ENCODE assay signal across 8 cellular contexts in the genomic region with DNA sequence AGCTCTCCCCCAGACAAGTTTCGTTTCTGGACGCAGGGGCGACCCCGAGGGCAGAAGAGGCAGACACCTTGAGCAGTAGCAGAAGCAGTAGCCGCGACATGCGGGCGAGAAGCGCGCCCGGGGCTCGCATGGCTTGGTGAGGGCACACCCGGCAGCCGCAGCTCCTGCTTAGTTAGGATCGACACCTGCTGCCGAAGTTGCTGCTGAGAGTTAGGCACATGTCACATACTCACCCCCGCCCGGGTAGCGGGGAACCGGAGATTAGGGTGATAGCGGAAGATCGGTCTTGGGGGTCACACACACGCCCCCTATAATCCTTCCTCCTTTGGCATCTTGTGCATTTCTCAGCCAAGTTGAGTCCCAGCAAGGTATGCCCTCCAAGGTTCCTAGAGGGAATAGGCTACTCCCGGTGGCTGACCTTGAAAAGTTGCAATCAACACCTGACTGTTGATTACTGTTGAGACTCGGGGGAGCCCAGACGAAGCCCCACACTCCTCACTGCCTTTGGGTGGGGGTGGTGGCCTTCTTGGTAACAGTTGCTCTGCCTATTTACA. TPM values are rescaled to one million over a fixed set of nuclear protein-coding genes. Genes with fewer than 3 reads are reported as not detected.
DNase-seq lines count a peak whose midpoint lies in the region; ATAC-seq and TF ChIP-seq lines count a peak whose summit lies in the region.

No MANE protein-coding gene starts in this region.

- H3K4me3 ChIP-seq in esophagus (ENCODE audit: low read depth in 1 of 2, low read length in 2 of 2) (peak overlapping the region; percentile 61 to 67), aorta (ENCODE audit: low read length in 2 of 2) (peak overlapping the region; percentile 14 to 68)

- H3K36me3 ChIP-seq in esophagus (ENCODE audit: control insufficient read depth in 2 of 2, insufficient read depth in 2 of 2, low read length in 1 of 2) (no peaks in the 10 kb centered on the region), aorta (ENCODE audit: control insufficient read depth in 1 of 2, insufficient read depth in 2 of 2, low read length in 1 of 2) (no peaks in the 10 kb centered on the region)

- WGBS in esophagus, 2 donors = 1% methylated on average over 26 of the region's 26 CpGs
- WGBS in aorta, 2 donors = 1% methylated on average over 26 of the region's 26 CpGs

- no peak for TF ChIP-seq CTCF in WTC11 (IDR thresholded peaks at IDR 0.05)

- H3K4me1 Mint-ChIP-seq in WTC11 = peaks cover 32% of the 10 kb centered on the region
- peaks cover 6 to 20% (median 18%) of the 10 kb centered on the region in 4 donors for H3K4me1 Mint-ChIP-seq in naive thymus-derived CD8-positive, alpha-beta T cell

- H3K27ac ChIP-seq in esophagus (ENCODE audit: low read depth in 2 of 2, low read length in 1 of 2) (peak overlapping the region in 1 of 2 donors; percentile 79), aorta (ENCODE audit: low read depth in 1 of 2, low read length in 2 of 2) (no peak overlapping the region)

- H3K4me1 ChIP-seq in esophagus (ENCODE audit: control insufficient read depth in 2 of 2, insufficient read depth in 2 of 2, low read length in 1 of 2) (peaks cover 4 to 7% of the 10 kb centered on the region in 2 donors), aorta (ENCODE audit: control insufficient read depth in 1 of 2, insufficient read depth in 2 of 2, low read length in 2 of 2) (no peaks in the 10 kb centered on the region)

- DNase-seq in activated CD4-positive, CD25-positive, alpha-beta regulatory T cell (lab: John Stamatoyannopoulos, UW) = no peak
- DNase-seq in WTC11 (ENCODE audit: low spot score) (peak; percentile 41), aorta (peak in 1 of 2 donors; percentile 74)
- peak in 2 of 10 donors; percentile 21 to 24 for DNase-seq in naive thymus-derived CD8-positive, alpha-beta T cell
- DNase-seq in NK-92 treated with Interleukin-12 subunit alpha and Interleukin-12 subunit beta, amount 100 ng/mL, for 24 hours (lab: John Stamatoyannopoulos, UW) = no peak

- intact Hi-C loops in aorta (cut with DNase I) = loop anchor here in 1 of 2 donors (5.0 kb wide), 1 partner anchor 53 kb away; no protein-coding TSS in a partner anchor

- H3K27me3 ChIP-seq in esophagus (ENCODE audit: control insufficient read depth in 1 of 2, insufficient read depth in 2 of 2, low read length in 2 of 2) = no peaks in the 10 kb centered on the region
- H3K27me3 ChIP-seq in aorta (ENCODE audit: control insufficient read depth in 1 of 2, insufficient read depth in 2 of 2, low read length in 1 of 2) = no peaks in the 10 kb centered on the region

- peaks cover 8% of the 10 kb centered on the region; the same call in 1 of the 2 replicates for H3K36me3 Mint-ChIP-seq in WTC11
- H3K36me3 Mint-ChIP-seq in naive thymus-derived CD8-positive, alpha-beta T cell = peaks cover 0 to 8% (median 2%) of the 10 kb centered on the region in 3 donors

- peak overlapping the region; percentile 93 for H3K27ac Mint-ChIP-seq in WTC11
- H3K27ac Mint-ChIP-seq in naive thymus-derived CD8-positive, alpha-beta T cell = peak overlapping the region in 4 of 10 donors; percentile 5 to 28 (median 17)

- peaks cover 3% of the 10 kb centered on the region; the same call in 1 of the 2 replicates for H3K9me3 Mint-ChIP-seq in WTC11
- H3K9me3 Mint-ChIP-seq in naive thymus-derived CD8-positive, alpha-beta T cell = peaks cover 0 to 4% (median 0%) of the 10 kb centered on the region in 9 donors

- peak; percentile 17 to 24 for ATAC-seq in activated CD4-positive, CD25-positive, alpha-beta regulatory T cell treated with anti-CD3 and anti-CD28 coated beads, Interleukin-2, amount 50 U/mL, for 24 hours
- ATAC-seq in HG03064 (IDR thresholded peaks at IDR 0.05; ENCODE audit: low read depth, unreplicated experiment) (peak; percentile 40), WTC11 (peak; percentile 15), aorta (ENCODE audit: low FRiP score) (peak; percentile 53)
- ATAC-seq in naive thymus-derived CD8-positive, alpha-beta T cell = peak; percentile 59 to 62

- CTCF ChIA-PET in WTC11 (lab: Charles Lee) = interaction anchor here (1.2 to 2.8 kb wide), 3 partner anchors 20 to 27 kb away, joined by 4 to 19 read pairs (median 5); no protein-coding TSS in a partner anchor

- POLR2A ChIA-PET in WTC11 (lab: Charles Lee) = interaction anchor here (1.0 kb wide), 1 partner anchor 503 kb away, joined by 3 read pairs; no protein-coding TSS in a partner anchor
- POLR2A ChIA-PET in naive thymus-derived CD8-positive, alpha-beta T cell (lab: Charles Lee) = no interaction called here

- no peaks in the 10 kb centered on the region for H3K9me3 ChIP-seq in esophagus (ENCODE audit: control insufficient read depth in 2 of 2, insufficient read depth in 1 of 2, low read depth in 1 of 2, low read length in 1 of 2)
- H3K9me3 ChIP-seq in aorta (ENCODE audit: control insufficient read depth, low read length) = no peaks in the 10 kb centered on the region

- peaks cover 23% of the 10 kb centered on the region for H3K27me3 Mint-ChIP-seq in WTC11 (ENCODE audit: low read depth)
- peaks cover 31 to 73% (median 51%) of the 10 kb centered on the region in 5 donors for H3K27me3 Mint-ChIP-seq in naive thymus-derived CD8-positive, alpha-beta T cell

- peak overlapping the region; percentile 91 for H3K4me3 Mint-ChIP-seq in WTC11
- peak overlapping the region; percentile 79 to 93 (median 86) for H3K4me3 Mint-ChIP-seq in naive thymus-derived CD8-positive, alpha-beta T cell

TF ChIP-seq in WTC11, 78 proteins besides CTCF, POLR2A, EP300 and RAD21:
- TF ChIP-seq, protein P1, sequence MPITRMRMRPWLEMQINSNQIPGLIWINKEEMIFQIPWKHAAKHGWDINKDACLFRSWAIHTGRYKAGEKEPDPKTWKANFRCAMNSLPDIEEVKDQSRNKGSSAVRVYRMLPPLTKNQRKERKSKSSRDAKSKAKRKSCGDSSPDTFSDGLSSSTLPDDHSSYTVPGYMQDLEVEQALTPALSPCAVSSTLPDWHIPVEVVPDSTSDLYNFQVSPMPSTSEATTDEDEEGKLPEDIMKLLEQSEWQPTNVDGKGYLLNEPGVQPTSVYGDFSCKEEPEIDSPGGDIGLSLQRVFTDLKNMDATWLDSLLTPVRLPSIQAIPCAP (CRISPR knock-in tag; IDR thresholded peaks at IDR 0.05) = no peak
- TF ChIP-seq, protein P2, sequence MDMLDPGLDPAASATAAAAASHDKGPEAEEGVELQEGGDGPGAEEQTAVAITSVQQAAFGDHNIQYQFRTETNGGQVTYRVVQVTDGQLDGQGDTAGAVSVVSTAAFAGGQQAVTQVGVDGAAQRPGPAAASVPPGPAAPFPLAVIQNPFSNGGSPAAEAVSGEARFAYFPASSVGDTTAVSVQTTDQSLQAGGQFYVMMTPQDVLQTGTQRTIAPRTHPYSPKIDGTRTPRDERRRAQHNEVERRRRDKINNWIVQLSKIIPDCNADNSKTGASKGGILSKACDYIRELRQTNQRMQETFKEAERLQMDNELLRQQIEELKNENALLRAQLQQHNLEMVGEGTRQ (CRISPR knock-in tag; IDR thresholded peaks at IDR 0.05) = 0 out of 2 replicates have a peak, but pooled peaks have one; percentile 3
- no peak for TF ChIP-seq ZNF219 (CRISPR knock-in tag; IDR thresholded peaks at IDR 0.05; ENCODE audit: borderline replicate concordance)
- no peak for TF ChIP-seq NFATC4 (CRISPR knock-in tag; IDR thresholded peaks at IDR 0.05)
- no peak for TF ChIP-seq ZNF317 (CRISPR knock-in tag; IDR thresholded peaks at IDR 0.05; ENCODE audit: borderline replicate concordance, low read depth)
- TF ChIP-seq NR1H2 (CRISPR knock-in tag; IDR thresholded peaks at IDR 0.05) = no peak

RNA-seq across cellular contexts. Expression of a gene that starts 0.7 kb away (rescaled TPM):
- total RNA-seq in WTC11 (2021) (10.9 to 20.4 TPM (median 11.3 TPM) in 3 replicates), aorta (under 1 TPM; 0.39 to 0.99 TPM)
- polyA plus RNA-seq in esophagus (1 to 10 TPM in 1 of 2 donors, under 1 TPM in 1; 0.90 to 3.6 TPM), aorta (under 1 TPM; 0.31 to 0.63 TPM)
- total RNA-seq in naive thymus-derived CD8-positive, alpha-beta T cell = not detected
- polyA plus RNA-seq in naive thymus-derived CD8-positive, alpha-beta T cell = not detected
